Comparison of ENCODE assay signal across 25 cellular contexts in genomic region chr18:29488617-29489016, GRCh38.
"Had no signal": no experiment of that assay in that cellular context is flagged by ENCODE, and none has a peak within 500 bp of the region (broad histone marks: within the 10 kb centered on the region; RNA-seq: fewer than 3 reads in every experiment).

No MANE protein-coding gene starts in this region.

- H3K9me3 ChIP-seq: colonic mucosa, gastroesophageal sphincter, heart left ventricle, testis, upper lobe of left lung had no signal

- H3K27ac Mint-ChIP-seq: activated CD8-positive, alpha-beta T cell treated with anti-CD3 and anti-CD28 coated beads for 36 hours; activated naive CD8-positive, alpha-beta T cell treated with anti-CD3 and anti-CD28 coated beads for 36 hours; activated T-helper 17 cell treated with anti-CD3 and anti-CD28 coated beads, Interleukin-2, amount 50 U/mL, for 72 hours; brain; stimulated activated memory B cell treated with anti-CD40 and anti-IgM and Interleukin-4, amounts not matched to agents 10 μg/mL and 1 μg/mL and 100 μg/mL, for 72 hours had no signal

- H3K36me3 Mint-ChIP-seq: activated naive CD8-positive, alpha-beta T cell treated with anti-CD3 and anti-CD28 coated beads for 36 hours; brain; stimulated activated memory B cell treated with anti-CD40 and anti-IgM and Interleukin-4, amounts not matched to agents 10 μg/mL and 1 μg/mL and 100 μg/mL, for 72 hours had no signal

- H3K4me1 Mint-ChIP-seq: activated naive CD8-positive, alpha-beta T cell treated with anti-CD3 and anti-CD28 coated beads for 36 hours; activated T-helper 17 cell treated with anti-CD3 and anti-CD28 coated beads, Interleukin-2, amount 50 U/mL, for 72 hours; brain; central memory CD8-positive, alpha-beta T cell; stimulated activated memory B cell treated with anti-CD40 and anti-IgM and Interleukin-4, amounts not matched to agents 10 μg/mL and 1 μg/mL and 100 μg/mL, for 72 hours had no signal

- H3K27me3 Mint-ChIP-seq: activated CD8-positive, alpha-beta T cell treated with anti-CD3 and anti-CD28 coated beads for 36 hours; activated naive CD8-positive, alpha-beta T cell treated with anti-CD3 and anti-CD28 coated beads for 36 hours; activated T-helper 17 cell treated with anti-CD3 and anti-CD28 coated beads, Interleukin-2, amount 50 U/mL, for 72 hours; brain; central memory CD8-positive, alpha-beta T cell; stimulated activated memory B cell treated with anti-CD40 and anti-IgM and Interleukin-4, amounts not matched to agents 10 μg/mL and 1 μg/mL and 100 μg/mL, for 72 hours had no signal

- H3K9me3 Mint-ChIP-seq: brain; stimulated activated memory B cell treated with anti-CD40 and anti-IgM and Interleukin-4, amounts not matched to agents 10 μg/mL and 1 μg/mL and 100 μg/mL, for 72 hours had no signal

- H3K27me3 ChIP-seq: colonic mucosa, gastroesophageal sphincter, heart left ventricle, left lung, sigmoid colon, spleen, testis, upper lobe of left lung had no signal

- H3K27ac ChIP-seq: colonic mucosa, gastroesophageal sphincter, heart left ventricle, left lung, sigmoid colon, spleen, testis, upper lobe of left lung had no signal

- H3K4me1 ChIP-seq: colonic mucosa, gastroesophageal sphincter, heart left ventricle, left lung, sigmoid colon, spleen, testis, upper lobe of left lung had no signal

- ATAC-seq: activated CD8-positive, alpha-beta T cell treated with anti-CD3 and anti-CD28 coated beads for 36 hours; activated T-helper 17 cell treated with anti-CD3 and anti-CD28 coated beads, Interleukin-2, amount 50 U/mL, for 72 hours; esophagus mucosa; gastroesophageal sphincter; heart left ventricle; left lung; stimulated activated memory B cell treated with anti-CD40 and anti-IgM and Interleukin-4, amounts not matched to agents 10 μg/mL and 1 μg/mL and 100 μg/mL, for 72 hours had no signal

- H3K36me3 ChIP-seq: colonic mucosa, gastroesophageal sphincter, heart left ventricle, left lung, sigmoid colon, spleen, upper lobe of left lung had no signal

- H3K4me3 ChIP-seq: colonic mucosa, gastroesophageal sphincter, heart left ventricle, left lung, sigmoid colon, spleen, testis, upper lobe of left lung had no signal

- H3K4me3 Mint-ChIP-seq: activated CD8-positive, alpha-beta T cell treated with anti-CD3 and anti-CD28 coated beads for 36 hours; activated naive CD8-positive, alpha-beta T cell treated with anti-CD3 and anti-CD28 coated beads for 36 hours; activated T-helper 17 cell treated with anti-CD3 and anti-CD28 coated beads, Interleukin-2, amount 50 U/mL, for 72 hours; brain; central memory CD8-positive, alpha-beta T cell; stimulated activated memory B cell treated with anti-CD40 and anti-IgM and Interleukin-4, amounts not matched to agents 10 μg/mL and 1 μg/mL and 100 μg/mL, for 72 hours had no signal

- DNase-seq: activated CD4-positive, alpha-beta T cell treated with anti-CD3 and anti-CD28 coated beads for 48 hours; activated CD4-positive, CD25-positive, alpha-beta regulatory T cell; activated CD8-positive, alpha-beta T cell treated with anti-CD3 and anti-CD28 coated beads for 36 hours; activated naive CD4-positive, alpha-beta T cell; activated naive CD8-positive, alpha-beta T cell treated with anti-CD3 and anti-CD28 coated beads for 36 hours; activated T-cell treated with anti-CD3 and anti-CD28 coated beads, Interleukin-2, amount 50 U/mL, for 1 hour; colonic mucosa; effector CD4-positive, alpha-beta T cell; heart left ventricle; left lung; occipital lobe; posterior cingulate gyrus; sigmoid colon; spleen; stimulated activated CD4-positive, alpha-beta T cell treated with anti-CD3 and anti-CD28 coated beads, Interleukin-4, amount 100 ng/mL, for 4 hours; T-helper 1 cell; T-helper 9 cell; testis; upper lobe of left lung had no signal
